14 cellular contexts compared by ENCODE assay signal in the genomic region with DNA sequence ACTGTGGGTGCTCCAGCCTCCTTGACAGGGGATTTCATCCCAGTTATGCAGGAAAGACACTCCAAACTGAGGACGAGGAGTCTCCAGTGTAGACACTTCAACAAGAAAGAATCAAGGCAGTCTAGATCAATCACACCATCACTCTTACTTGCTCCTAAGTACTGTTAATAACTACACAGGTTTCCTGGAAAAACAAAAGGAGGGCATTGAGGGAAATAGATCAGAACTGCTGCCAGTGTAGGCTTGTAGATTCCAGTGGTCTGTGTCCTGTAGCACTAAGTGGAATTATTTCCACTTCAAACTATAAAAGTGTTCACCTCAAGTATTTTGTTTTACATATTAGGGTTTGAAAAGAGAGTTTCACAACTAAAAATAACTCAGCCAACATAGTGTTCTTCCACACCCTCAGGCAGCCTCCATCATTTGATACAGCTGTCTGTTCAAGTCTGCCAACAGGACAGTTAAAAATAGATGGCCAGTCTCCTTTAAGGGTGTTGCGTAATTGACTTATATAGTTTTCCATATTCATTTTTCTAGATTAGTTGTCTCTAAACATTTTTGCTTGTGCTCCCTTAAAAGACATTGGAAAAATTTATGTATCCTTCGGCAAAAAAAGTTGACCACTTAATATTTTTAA. TPM values are rescaled to one million over a fixed set of nuclear protein-coding genes. Genes with fewer than 3 reads are reported as not detected.
DNase-seq lines count a peak whose midpoint lies in the region; ATAC-seq and TF ChIP-seq lines count a peak whose summit lies in the region.
"Had no signal": no experiment of that assay in that cellular context is flagged by ENCODE, and none has a peak within 500 bp of the region (broad histone marks: within the 10 kb centered on the region; RNA-seq: fewer than 3 reads in every experiment).

No MANE protein-coding gene starts in this region.

- no peaks in the 10 kb centered on the region for H3K79me2 ChIP-seq in neural progenitor cell (ENCODE audit: low read depth)
- H3K79me2 ChIP-seq in Karpas-422 (ENCODE audit: low read length): no peaks in the 10 kb centered on the region

- no peak overlapping the region for H3K4me2 ChIP-seq in neural progenitor cell
- no peak overlapping the region for H3K4me2 ChIP-seq in Karpas-422 (ENCODE audit: low read depth, low read length, poor library complexity, severe bottlenecking)

- H3K27me3 Mint-ChIP-seq in neural progenitor cell (ENCODE audit: insufficient read depth, low read depth): peaks cover 5% of the 10 kb centered on the region

- no peak overlapping the region for H3K4me3 Mint-ChIP-seq in neural progenitor cell

- H3K27ac ChIP-seq in psoas muscle (peak overlapping the region; percentile 78), neural progenitor cell (no peak overlapping the region), Karpas-422 (ENCODE audit: low read length) (no peak overlapping the region)

- no peak overlapping the region for H3K27ac Mint-ChIP-seq in neural progenitor cell

- no peaks in the 10 kb centered on the region for H3K9me2 ChIP-seq in Karpas-422 (replicated peaks; ENCODE audit: insufficient read depth, low read length)

- TF ChIP-seq CTCF in foreskin fibroblast (IDR thresholded peaks at IDR 0.05; ENCODE audit: low read depth, low read length): no peak
- TF ChIP-seq CTCF in psoas muscle (IDR thresholded peaks at IDR 0.05): no peak
- no peak for TF ChIP-seq CTCF in neural progenitor cell (IDR thresholded peaks at IDR 0.05)

- H3F3A ChIP-seq in neural progenitor cell (ENCODE audit: low read depth): peaks cover 5% of the 10 kb centered on the region

- WGBS in psoas muscle, 3 donors: 32 to 48% (median 37%) methylated on average over 3 of the region's 3 CpGs

- ATAC-seq in psoas muscle: peak; percentile 91 to 95 (median 94)
- ATAC-seq in GM21737 (IDR thresholded peaks at IDR 0.05; ENCODE audit: unreplicated experiment): no peak
- ATAC-seq: Panc1, SK-N-SH treated with all-trans-retinoic acid at 6 μM for 48 hours had no signal

- no peaks in the 10 kb centered on the region for H4K20me1 ChIP-seq in neural progenitor cell (ENCODE audit: low read depth)
- no peaks in the 10 kb centered on the region for H4K20me1 ChIP-seq in Karpas-422 (ENCODE audit: insufficient read depth, low read depth, low read length)

- H3K4me1 ChIP-seq in psoas muscle: peaks cover 29% of the 10 kb centered on the region
- H3K4me1 ChIP-seq in neural progenitor cell: peaks cover 8% of the 10 kb centered on the region
- H3K4me1 ChIP-seq in Karpas-422 (ENCODE audit: low read length): no peaks in the 10 kb centered on the region

- peak; percentile 34 for DNase-seq in HCEC 1CT
- peak; percentile 4 for DNase-seq in astrocyte of the hippocampus (ENCODE audit: low read depth, low spot score)
- peak; percentile 6 to 32 for DNase-seq in foreskin fibroblast
- DNase-seq in psoas muscle: no peak
- no peak for DNase-seq in neural progenitor cell (ENCODE audit: low spot score)
- no peak for DNase-seq in Karpas-422
- DNase-seq: activated CD4-positive, CD25-positive, alpha-beta regulatory T cell treated with anti-CD3 and anti-CD28 coated beads, Interleukin-2, amount 50 U/mL, for 72 hours; AML-193; EL; NCI-H1436; stimulated activated CD4-positive, alpha-beta T cell treated with anti-CD3 and anti-CD28 coated beads, Interleukin-4, amount 100 ng/mL, for 1 hour had no signal

- H3K4me3 ChIP-seq in foreskin fibroblast (ENCODE audit: low read depth in 1 of 2, low read length in 2 of 2) (no peak overlapping the region), psoas muscle (no peak overlapping the region), neural progenitor cell (no peak overlapping the region), Karpas-422 (ENCODE audit: low read length) (no peak overlapping the region)

- H3K4me1 Mint-ChIP-seq in neural progenitor cell: no peaks in the 10 kb centered on the region

- intact Hi-C loops in psoas muscle (cut with DNase I): loop anchor here in 1 of 2 donors (5.0 kb wide), 1 partner anchor 34 kb away; the partner anchor contains the start of gene AGL

- H2AFZ ChIP-seq in neural progenitor cell (replicated peaks) (no peak overlapping the region), Karpas-422 (ENCODE audit: low read length) (no peak overlapping the region)

- H3K36me3 ChIP-seq in psoas muscle (ENCODE audit: insufficient read depth in 1 of 2, low read depth in 1 of 2) (no peaks in the 10 kb centered on the region), neural progenitor cell (no peaks in the 10 kb centered on the region), Karpas-422 (ENCODE audit: insufficient read depth, low read length) (no peaks in the 10 kb centered on the region)

- H3K9me3 Mint-ChIP-seq in neural progenitor cell: no peaks in the 10 kb centered on the region

- H3K36me3 Mint-ChIP-seq in neural progenitor cell: no peaks in the 10 kb centered on the region

- no peaks in the 10 kb centered on the region for H3K9me3 ChIP-seq in psoas muscle
- no peaks in the 10 kb centered on the region for H3K9me3 ChIP-seq in neural progenitor cell (ENCODE audit: low read depth)
- no peaks in the 10 kb centered on the region for H3K9me3 ChIP-seq in Karpas-422 (ENCODE audit: low read length)

- H3K9ac ChIP-seq in neural progenitor cell (no peak overlapping the region), Karpas-422 (ENCODE audit: low read length) (no peak overlapping the region)

- H3K27me3 ChIP-seq in psoas muscle (ENCODE audit: insufficient read depth in 3 of 3, low read length in 2 of 3) (no peaks in the 10 kb centered on the region), neural progenitor cell (no peaks in the 10 kb centered on the region), Karpas-422 (ENCODE audit: low read length) (no peaks in the 10 kb centered on the region)

RNA-seq across cellular contexts. Expression of gene AGL, which starts 32.0 kb away (rescaled TPM):
- total RNA-seq in psoas muscle (100 to 1,000 TPM; 110 to 159 (median 116) TPM), neural progenitor cell (ENCODE audit: low replicate concordance) (13.0 and 23.4 TPM in 2 replicates)
- polyA plus RNA-seq in psoas muscle: 10 to 100 TPM in 2 of 3 donors, 1 to 10 TPM in 1; 8.4 to 82.7 (median 33.7) TPM
- total RNA-seq in Karpas-422 (2014; rRNA removed; shearing (Covaris generic); ENCODE audit: low replicate concordance): 28.7 and 49.5 TPM in 2 replicates

RNA-seq across cellular contexts. Expression of gene FRRS1, which starts 51.7 kb away (rescaled TPM):
- 1 to 10 TPM; 2.4 to 4.1 (median 3.2) TPM for total RNA-seq in psoas muscle
- polyA plus RNA-seq in psoas muscle: 1 to 10 TPM in 2 of 3 donors, under 1 TPM in 1; 0.34 to 3.1 (median 2.5) TPM
- total RNA-seq in neural progenitor cell (ENCODE audit: low replicate concordance): 4.3 and 5.1 TPM in 2 replicates
- total RNA-seq in Karpas-422 (2014; rRNA removed; shearing (Covaris generic); ENCODE audit: low replicate concordance): 24.4 and 47.1 TPM in 2 replicates

Comparison
In these comparisons a context has a peak if more than half of its experiments do, and no peak if none do; other contexts are left out.
1. DNase-seq: peak in HCEC 1CT (single experiment), astrocyte of the hippocampus (single experiment) and foreskin fibroblast (2 of 2); none in psoas muscle (0 of 2), neural progenitor cell (single experiment) and Karpas-422 (single experiment).